Comparison of ENCODE assay signal across 8 cellular contexts in genomic region chr17:2171725-2172446, GRCh38.
A peak's percentile ranks its signal among the peaks of the same experiment; 100 is the strongest.
DNase-seq lines count a peak whose midpoint lies in the region; ATAC-seq and TF ChIP-seq lines count a peak whose summit lies in the region.

No MANE protein-coding gene starts in this region.

- DNase-seq in body of pancreas = peak; percentile 79 to 90 (median 86)
- DNase-seq in kidney glomerular epithelial cell (lab: John Stamatoyannopoulos, UW) = peak; percentile 65
- no peak for DNase-seq in effector CD4-positive, alpha-beta T cell
- DNase-seq in NAMALWA (ENCODE audit: low spot score) = no peak

- ATAC-seq in body of pancreas = peak; percentile 89
- ATAC-seq in HG03378 (IDR thresholded peaks at IDR 0.05; ENCODE audit: unreplicated experiment) = no peak
- no peak for ATAC-seq in HG02623 (IDR thresholded peaks at IDR 0.05; ENCODE audit: unreplicated experiment)

- H3K4me3 ChIP-seq in HUES64 (ENCODE audit: low read length) = no peak overlapping the region
- no peak overlapping the region for H3K4me3 ChIP-seq in body of pancreas
- peak overlapping the region; percentile 23 to 54 for H3K4me3 ChIP-seq in stomach smooth muscle (ENCODE audit: low read length in 2 of 2)

- WGBS in HUES64 = 75% methylated on average over 11 of the region's 11 CpGs
- 4 to 16% methylated on average over 11 of the region's 11 CpGs for WGBS in body of pancreas, 2 donors

- H3K9me3 ChIP-seq in HUES64 (ENCODE audit: insufficient read depth, low read depth, low read length) (no peaks in the 10 kb centered on the region), body of pancreas (no peaks in the 10 kb centered on the region), stomach smooth muscle (ENCODE audit: control insufficient read depth in 2 of 2, low read length in 2 of 2) (no peaks in the 10 kb centered on the region)

- peak in 1 of 3 donors; percentile 37 for TF ChIP-seq POLR2A in body of pancreas (IDR thresholded peaks at IDR 0.05)

- H3K9ac ChIP-seq in HUES64 (ENCODE audit: low read depth, low read length) (peak overlapping the region; percentile 40; the same call in 1 of the 2 replicates), stomach smooth muscle (ENCODE audit: low read length in 2 of 2) (peak overlapping the region; percentile 3 to 62)

- peaks cover 23% of the 10 kb centered on the region for H3K36me3 ChIP-seq in HUES64 (ENCODE audit: insufficient read depth, low read length)
- H3K36me3 ChIP-seq in body of pancreas (replicated peaks in 1 of 2; ENCODE audit: insufficient read depth in 1 of 2, low read depth in 2 of 2) = peaks cover 0 to 2% of the 10 kb centered on the region in 2 donors
- peaks cover 10 to 14% of the 10 kb centered on the region in 2 donors for H3K36me3 ChIP-seq in stomach smooth muscle (ENCODE audit: control insufficient read depth in 2 of 2, insufficient read depth in 2 of 2, low read length in 2 of 2)

- TF ChIP-seq CTCF in body of pancreas (IDR thresholded peaks at IDR 0.05) = no peak

- intact Hi-C loops in body of pancreas (cut with DNase I) = no loop called here

- H3K27me3 ChIP-seq in HUES64 (ENCODE audit: insufficient read depth, low read length) (no peaks in the 10 kb centered on the region), body of pancreas (no peaks in the 10 kb centered on the region), stomach smooth muscle (ENCODE audit: control insufficient read depth in 1 of 2, insufficient read depth in 2 of 2, low read length in 2 of 2) (no peaks in the 10 kb centered on the region)

- H3K4me1 ChIP-seq in HUES64 (ENCODE audit: insufficient read depth, low read length) = peaks cover 19% of the 10 kb centered on the region; the same call in 1 of the 2 replicates
- H3K4me1 ChIP-seq in body of pancreas = peaks cover 43% of the 10 kb centered on the region
- H3K4me1 ChIP-seq in stomach smooth muscle (ENCODE audit: control insufficient read depth, insufficient read depth, low read length) = peaks cover 54% of the 10 kb centered on the region

- H3K27ac ChIP-seq in HUES64 (ENCODE audit: low read depth, low read length) (peak overlapping the region; percentile 47), body of pancreas (peak overlapping the region; percentile 63 to 90 (median 84)), stomach smooth muscle (ENCODE audit: low read length) (peak overlapping the region; percentile 88)

Comparison
In these comparisons a context has a peak if more than half of its experiments do, and no peak if none do; other contexts are left out.
1. H3K4me3 ChIP-seq: peak in stomach smooth muscle (2 of 2); none in HUES64 (single experiment) and body of pancreas (0 of 2).
2. DNase-seq: peak in body of pancreas (4 of 4) and kidney glomerular epithelial cell (single experiment); none in effector CD4-positive, alpha-beta T cell (single experiment) and NAMALWA (single experiment).
3. Peak in every context shown above with its lines, with median percentiles within 50 percentile points of each other: H3K27ac ChIP-seq.